19 cellular contexts compared by ENCODE assay signal in genomic region chrX:11781734-11782370, GRCh38.
"Had no signal": no experiment of that assay in that cellular context is flagged by ENCODE, and none has a peak within 500 bp of the region (broad histone marks: within the 10 kb centered on the region; RNA-seq: fewer than 3 reads in every experiment).

No MANE protein-coding gene starts in this region.

- H3K9me3 Mint-ChIP-seq: stimulated activated naive B cell treated with anti-CD40 and anti-IgM and Interleukin-4, amounts not matched to agents 10 μg/mL and 1 μg/mL and 100 μg/mL, for 72 hours had no signal

- H3K36me3 Mint-ChIP-seq: activated naive CD8-positive, alpha-beta T cell had no signal

- H3K4me3 ChIP-seq: dorsolateral prefrontal cortex, lung, spleen, thyroid gland had no signal

- H3K27me3 ChIP-seq: spleen, thyroid gland had no signal

- H3K4me3 Mint-ChIP-seq: activated CD4-positive, alpha-beta T cell treated with anti-CD3 and anti-CD28 coated beads for 36 hours; activated naive CD8-positive, alpha-beta T cell; nephron progenitor cell; stimulated activated naive B cell treated with anti-CD40 and anti-IgM and Interleukin-4, amounts not matched to agents 10 μg/mL and 1 μg/mL and 100 μg/mL, for 72 hours had no signal

- FAIRE-seq: colon, frontal cortex, TTC549 had no signal

- H3K27me3 Mint-ChIP-seq: activated CD4-positive, alpha-beta T cell treated with anti-CD3 and anti-CD28 coated beads for 36 hours; activated naive CD8-positive, alpha-beta T cell; stimulated activated naive B cell treated with anti-CD40 and anti-IgM and Interleukin-4, amounts not matched to agents 10 μg/mL and 1 μg/mL and 100 μg/mL, for 72 hours had no signal

- H3K4me1 Mint-ChIP-seq: nephron progenitor cell had no signal

- H3K27ac Mint-ChIP-seq: activated CD4-positive, alpha-beta T cell treated with anti-CD3 and anti-CD28 coated beads for 36 hours; activated naive CD8-positive, alpha-beta T cell; nephron progenitor cell; stimulated activated naive B cell treated with anti-CD40 and anti-IgM and Interleukin-4, amounts not matched to agents 10 μg/mL and 1 μg/mL and 100 μg/mL, for 72 hours had no signal

- ATAC-seq: activated CD4-positive, alpha-beta T cell treated with anti-CD3 and anti-CD28 coated beads for 36 hours; stimulated activated naive B cell treated with anti-CD40 and anti-IgM and Interleukin-4, amounts not matched to agents 10 μg/mL and 1 μg/mL and 100 μg/mL, for 72 hours had no signal

- H3K36me3 ChIP-seq: thyroid gland had no signal

- H3K9me3 ChIP-seq: spleen, thyroid gland had no signal

- DNase-seq: activated CD4-positive, alpha-beta T cell treated with anti-CD3 and anti-CD28 coated beads for 36 hours; activated CD4-positive, alpha-beta T cell treated with anti-CD3 and anti-CD28 coated beads, Interleukin-2, amount 50 U/mL, for 48 hours; amniotic stem cell; central memory CD4-positive, alpha-beta T cell; dorsolateral prefrontal cortex; hypothalamus; islet precursor cell; midbrain; nephron progenitor cell; nucleus accumbens; posterior cingulate gyrus; spleen; stimulated activated naive B cell treated with anti-CD40 and anti-IgM and Interleukin-4, amounts not matched to agents 10 μg/mL and 1 μg/mL and 100 μg/mL, for 72 hours; thyroid gland had no signal

- H3K4me1 ChIP-seq: spleen, thyroid gland had no signal

- H3K27ac ChIP-seq: dorsolateral prefrontal cortex, spleen, thyroid gland had no signal
